Comparison of ENCODE assay signal across 33 cellular contexts in the genomic region with DNA sequence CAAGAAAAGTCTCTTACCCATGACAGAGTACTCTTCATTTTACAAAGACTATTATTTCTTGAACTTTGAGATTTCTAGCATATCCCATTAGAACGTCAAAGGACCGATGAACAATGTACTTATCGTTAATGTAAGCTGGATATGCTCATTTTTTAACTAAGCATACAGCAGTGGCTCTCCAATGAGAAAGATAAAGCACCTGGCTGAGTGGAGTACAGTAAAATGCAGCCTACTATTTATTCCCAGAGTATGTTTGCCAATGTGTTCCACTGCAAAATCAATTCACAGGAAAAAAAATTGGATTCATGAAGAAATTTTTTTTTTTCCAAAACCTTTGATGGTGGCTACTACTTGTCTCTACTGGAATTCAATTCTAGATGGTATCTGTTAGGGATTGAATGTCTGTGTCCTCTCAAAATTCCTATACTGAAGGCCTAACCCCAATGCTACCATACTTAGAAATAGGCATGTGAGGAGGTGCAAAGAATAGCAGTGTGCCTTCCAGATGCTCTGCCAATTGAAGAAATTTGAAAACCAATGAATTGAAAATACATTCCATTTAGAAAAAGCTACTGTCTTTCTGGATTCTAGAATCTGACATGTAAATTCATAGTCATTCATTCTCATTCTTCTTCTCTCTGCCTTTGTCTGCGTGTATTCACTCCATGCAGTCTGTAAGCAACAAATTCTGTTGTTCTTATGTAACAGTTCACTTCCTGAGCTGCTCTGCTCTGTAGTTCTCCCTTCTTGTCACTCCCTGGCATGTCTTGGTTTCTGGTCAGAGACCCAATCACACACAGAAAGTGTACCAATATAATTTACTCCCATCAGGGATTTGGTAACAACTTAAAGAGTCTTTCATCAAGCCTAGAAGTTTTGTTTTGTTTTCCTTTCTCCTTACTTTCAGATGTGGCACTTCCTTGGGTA.
DNase-seq lines count a peak whose midpoint lies in the region; ATAC-seq and TF ChIP-seq lines count a peak whose summit lies in the region.
"Had no signal": no experiment of that assay in that cellular context is flagged by ENCODE, and none has a peak within 500 bp of the region (broad histone marks: within the 10 kb centered on the region; RNA-seq: fewer than 3 reads in every experiment).

No MANE protein-coding gene starts in this region.

- H3K27me3 Mint-ChIP-seq in chondrocyte (ENCODE audit: low read depth): no peaks in the 10 kb centered on the region
- H3K27me3 Mint-ChIP-seq in progenitor cell of endocrine pancreas: no peaks in the 10 kb centered on the region
- H3K27me3 Mint-ChIP-seq in CD8-positive, alpha-beta T cell (ENCODE audit: low read depth): no peaks in the 10 kb centered on the region
- H3K27me3 Mint-ChIP-seq: activated CD4-positive, alpha-beta T cell treated with anti-CD3 and anti-CD28 coated beads, Interleukin-2, amount 10 ng/mL, durations not matched to agents 24 days and 14 days; activated naive CD4-positive, alpha-beta T cell treated with anti-CD3 and anti-CD28 coated beads, Interleukin-2, amount 50 U/mL, for 24 hours; brain; natural killer cell treated with Interleukin-12 subunit alpha and Interleukin-12 subunit beta and Interleukin-15 and Interleukin-18, amount 100 ng/mL, for 72 hours; stimulated activated memory B cell treated with anti-CD40 and anti-IgM and Interleukin-4, amounts not matched to agents 10 μg/mL and 1 μg/mL and 100 μg/mL, for 72 hours had no signal

- no peaks in the 10 kb centered on the region for H3K27me3 ChIP-seq in CD8-positive, alpha-beta T cell (ENCODE audit: insufficient read depth, low read length)
- H3K27me3 ChIP-seq: BLaER1 treated with 17β-estradiol and CSF1 and Interleukin-3, amounts not matched to agents 10 nM and 100 nM; MG63; SJSA1; transverse colon had no signal

- no peak overlapping the region for H3K4me3 ChIP-seq in CD8-positive, alpha-beta T cell (ENCODE audit: low read depth, low read length)
- H3K4me3 ChIP-seq: BLaER1 treated with 17β-estradiol and CSF1 and Interleukin-3, amounts not matched to agents 10 nM and 100 nM; GM23248; MG63; mucosa of descending colon; SJSA1; skin epidermis; transverse colon had no signal

- no peaks in the 10 kb centered on the region for H3K9me3 Mint-ChIP-seq in chondrocyte (ENCODE audit: low read depth)
- no peaks in the 10 kb centered on the region for H3K9me3 Mint-ChIP-seq in progenitor cell of endocrine pancreas (ENCODE audit: low read depth)
- no peaks in the 10 kb centered on the region for H3K9me3 Mint-ChIP-seq in CD8-positive, alpha-beta T cell
- H3K9me3 Mint-ChIP-seq: activated naive CD4-positive, alpha-beta T cell treated with anti-CD3 and anti-CD28 coated beads, Interleukin-2, amount 50 U/mL, for 24 hours; brain; HFFc6; natural killer cell treated with Interleukin-12 subunit alpha and Interleukin-12 subunit beta and Interleukin-15 and Interleukin-18, amount 100 ng/mL, for 72 hours had no signal

- TF ChIP-seq CTCF in chondrocyte (IDR thresholded peaks at IDR 0.05) (no peak), progenitor cell of endocrine pancreas (IDR thresholded peaks at IDR 0.05; ENCODE audit: unreplicated experiment) (no peak)
- no peak for TF ChIP-seq CTCF in CD8-positive, alpha-beta T cell (IDR thresholded peaks at IDR 0.05)

- DNase-seq in Kasumi-1 (lab: John Stamatoyannopoulos, UW) (peak; percentile 35 to 64), SIG-M5 (lab: John Stamatoyannopoulos, UW) (peak; percentile 16), chondrocyte (ENCODE audit: low spot score) (no peak), progenitor cell of endocrine pancreas (ENCODE audit: low spot score, unreplicated experiment) (no peak), NK-92 (lab: John Stamatoyannopoulos, UW; ENCODE audit: unreplicated experiment) (no peak)
- no peak for DNase-seq in activated CD4-positive, alpha-beta T cell treated with anti-CD3 and anti-CD28 coated beads for 48 hours
- DNase-seq in CD8-positive, alpha-beta T cell: no peak
- DNase-seq: activated CD4-positive, alpha-beta T cell treated with anti-CD3 and anti-CD28 coated beads, Interleukin-2, amount 10 ng/mL, durations not matched to agents 24 days and 14 days; amniotic stem cell; COR-L47; DMS53; GM23248; HFFc6; KG1; left colon; mammary epithelial cell; MG63; mucosa of descending colon; NCI-H1436; NCI-H226; NCI-H69; T-helper 2 cell; transverse colon had no signal

- H3K27ac ChIP-seq in CD8-positive, alpha-beta T cell (ENCODE audit: low read depth, low read length): no peak overlapping the region
- H3K27ac ChIP-seq: BLaER1 treated with 17β-estradiol and CSF1 and Interleukin-3, amounts not matched to agents 10 nM and 100 nM; epithelial cell of prostate; GM23248; parathyroid adenoma; SJSA1; skin epidermis; transverse colon had no signal

- H3K4me1 Mint-ChIP-seq in chondrocyte (ENCODE audit: low read depth): peaks cover 18% of the 10 kb centered on the region
- peaks cover 17% of the 10 kb centered on the region for H3K4me1 Mint-ChIP-seq in progenitor cell of endocrine pancreas (ENCODE audit: low read depth)
- no peaks in the 10 kb centered on the region for H3K4me1 Mint-ChIP-seq in CD8-positive, alpha-beta T cell (ENCODE audit: low read depth)
- H3K4me1 Mint-ChIP-seq: activated CD4-positive, alpha-beta T cell treated with anti-CD3 and anti-CD28 coated beads, Interleukin-2, amount 10 ng/mL, durations not matched to agents 24 days and 14 days; activated naive CD4-positive, alpha-beta T cell treated with anti-CD3 and anti-CD28 coated beads, Interleukin-2, amount 50 U/mL, for 24 hours; stimulated activated memory B cell treated with anti-CD40 and anti-IgM and Interleukin-4, amounts not matched to agents 10 μg/mL and 1 μg/mL and 100 μg/mL, for 72 hours had no signal

- peak overlapping the region; percentile 59 for H3K27ac Mint-ChIP-seq in chondrocyte (ENCODE audit: unreplicated experiment)
- H3K27ac Mint-ChIP-seq in progenitor cell of endocrine pancreas: peak overlapping the region; percentile 80
- H3K27ac Mint-ChIP-seq in CD8-positive, alpha-beta T cell: no peak overlapping the region
- H3K27ac Mint-ChIP-seq: activated CD4-positive, alpha-beta T cell treated with anti-CD3 and anti-CD28 coated beads, Interleukin-2, amount 10 ng/mL, durations not matched to agents 24 days and 14 days; activated naive CD4-positive, alpha-beta T cell treated with anti-CD3 and anti-CD28 coated beads, Interleukin-2, amount 50 U/mL, for 24 hours; HFFc6; natural killer cell treated with Interleukin-12 subunit alpha and Interleukin-12 subunit beta and Interleukin-15 and Interleukin-18, amount 100 ng/mL, for 72 hours; stimulated activated memory B cell treated with anti-CD40 and anti-IgM and Interleukin-4, amounts not matched to agents 10 μg/mL and 1 μg/mL and 100 μg/mL, for 72 hours had no signal

- POLR2A ChIA-PET in CD8-positive, alpha-beta T cell (lab: Charles Lee): no interaction called here

- H3K36me3 Mint-ChIP-seq in chondrocyte (ENCODE audit: low read depth) (peaks cover 11% of the 10 kb centered on the region), progenitor cell of endocrine pancreas (ENCODE audit: insufficient read depth) (peaks cover 16% of the 10 kb centered on the region)
- peaks cover 35% of the 10 kb centered on the region for H3K36me3 Mint-ChIP-seq in CD8-positive, alpha-beta T cell

- no peaks in the 10 kb centered on the region for H3K4me1 ChIP-seq in CD8-positive, alpha-beta T cell (ENCODE audit: insufficient read depth, low read length)
- H3K4me1 ChIP-seq: parathyroid adenoma, SJSA1, transverse colon had no signal

- intact Hi-C loops in CD8-positive, alpha-beta T cell (cut with DNase I, micrococcal nuclease): no loop called here

- H3K36me3 ChIP-seq in CD8-positive, alpha-beta T cell (ENCODE audit: insufficient read depth, low read length): no peaks in the 10 kb centered on the region
- H3K36me3 ChIP-seq: MG63 had no signal

- ATAC-seq in CD8-positive, alpha-beta T cell: no peak
- no peak for ATAC-seq in GM18861 (IDR thresholded peaks at IDR 0.05; ENCODE audit: unreplicated experiment)
- ATAC-seq: left colon; mucosa of descending colon; natural killer cell treated with Interleukin-12 subunit alpha and Interleukin-12 subunit beta and Interleukin-15 and Interleukin-18, amount 100 ng/mL, for 72 hours; stimulated activated memory B cell treated with anti-CD40 and anti-IgM and Interleukin-4, amounts not matched to agents 10 μg/mL and 1 μg/mL and 100 μg/mL, for 72 hours had no signal

- H3K4me3 Mint-ChIP-seq in chondrocyte (ENCODE audit: unreplicated experiment): no peak overlapping the region
- no peak overlapping the region for H3K4me3 Mint-ChIP-seq in progenitor cell of endocrine pancreas (ENCODE audit: low read depth)
- H3K4me3 Mint-ChIP-seq in CD8-positive, alpha-beta T cell: no peak overlapping the region
- H3K4me3 Mint-ChIP-seq: activated CD4-positive, alpha-beta T cell treated with anti-CD3 and anti-CD28 coated beads, Interleukin-2, amount 10 ng/mL, durations not matched to agents 24 days and 14 days; activated naive CD4-positive, alpha-beta T cell treated with anti-CD3 and anti-CD28 coated beads, Interleukin-2, amount 50 U/mL, for 24 hours; brain; HFFc6; natural killer cell treated with Interleukin-12 subunit alpha and Interleukin-12 subunit beta and Interleukin-15 and Interleukin-18, amount 100 ng/mL, for 72 hours; stimulated activated memory B cell treated with anti-CD40 and anti-IgM and Interleukin-4, amounts not matched to agents 10 μg/mL and 1 μg/mL and 100 μg/mL, for 72 hours had no signal

- CTCF ChIA-PET in CD8-positive, alpha-beta T cell (lab: Charles Lee): no interaction called here

- no peaks in the 10 kb centered on the region for H3K9me3 ChIP-seq in CD8-positive, alpha-beta T cell (ENCODE audit: low read length)
- H3K9me3 ChIP-seq: BLaER1 treated with 17β-estradiol and CSF1 and Interleukin-3, amounts not matched to agents 10 nM and 100 nM; MG63; mucosa of descending colon; SJSA1; transverse colon had no signal

Comparison
In these comparisons a context has a peak if more than half of its experiments do, and no peak if none do; other contexts are left out.
1. DNase-seq: peak in Kasumi-1 (2 of 2) and SIG-M5 (single experiment); none in chondrocyte (single experiment), progenitor cell of endocrine pancreas (single experiment), activated CD4-positive, alpha-beta T cell treated with anti-CD3 and anti-CD28 coated beads for 48 hours (single experiment), NK-92 (single experiment) and CD8-positive, alpha-beta T cell (0 of 7).